Comparison of ENCODE assay signal across 8 cellular contexts in the genomic region with DNA sequence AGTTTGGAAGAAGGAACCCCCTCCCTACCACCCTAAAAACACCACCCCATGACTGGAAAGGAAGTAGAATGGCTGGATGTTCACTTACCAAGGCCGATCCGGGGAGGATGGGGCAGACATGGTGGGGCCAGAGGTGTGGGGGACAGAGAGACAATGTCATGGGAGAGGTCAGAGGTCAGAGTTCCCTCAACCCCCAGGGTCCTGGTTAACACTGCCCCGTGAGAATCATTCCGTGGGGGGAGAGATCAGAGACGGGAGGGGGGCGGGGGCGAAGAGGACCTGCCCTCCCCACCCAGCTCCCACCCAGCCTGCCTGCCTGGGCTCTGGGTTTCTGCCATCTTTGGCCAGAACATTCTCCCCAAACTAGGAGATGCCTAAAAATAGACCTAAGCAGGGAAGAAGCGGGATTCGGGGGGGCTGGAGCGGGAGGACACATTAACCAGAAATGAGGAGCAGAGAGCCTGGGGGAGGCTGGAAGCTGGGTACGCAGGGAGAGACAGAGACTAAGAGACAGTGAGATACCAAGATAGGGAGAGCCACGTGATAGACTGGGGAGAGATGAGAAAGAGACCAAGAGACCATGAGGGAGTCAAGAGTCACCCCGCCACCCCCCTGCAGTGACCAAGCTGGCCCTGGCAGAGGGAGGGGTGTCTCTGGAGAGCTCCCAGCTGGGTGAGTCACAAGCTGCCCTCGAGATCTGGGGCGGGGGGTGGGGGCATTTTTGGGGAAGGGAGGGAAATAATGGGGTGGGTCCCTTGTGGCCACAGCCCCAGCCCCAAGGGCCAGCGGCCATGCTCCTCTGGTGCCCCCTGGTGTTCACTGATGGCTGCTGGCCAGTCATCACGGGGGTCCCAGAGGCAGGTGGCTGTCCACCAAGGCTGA. TPM values are rescaled to one million over a fixed set of nuclear protein-coding genes. Genes with fewer than 3 reads are reported as not detected.
DNase-seq lines count a peak whose midpoint lies in the region; ATAC-seq and TF ChIP-seq lines count a peak whose summit lies in the region.

No MANE protein-coding gene starts in this region.

- ATAC-seq in heart right ventricle, result peak; percentile 71 to 85 (median 78)
- no peak for ATAC-seq in GM18868 (IDR thresholded peaks at IDR 0.05; ENCODE audit: unreplicated experiment)

- no peaks in the 10 kb centered on the region for H3K27me3 ChIP-seq in heart right ventricle
- no peaks in the 10 kb centered on the region for H3K27me3 ChIP-seq in prostate gland (replicated peaks; ENCODE audit: insufficient read depth)

- no peaks in the 10 kb centered on the region for H3K9me3 ChIP-seq in heart right ventricle
- no peaks in the 10 kb centered on the region for H3K9me3 ChIP-seq in prostate gland

- TF ChIP-seq CTCF in heart right ventricle (IDR thresholded peaks at IDR 0.05), result peak; percentile 82 to 92 (median 87)
- TF ChIP-seq CTCF in prostate gland (IDR thresholded peaks at IDR 0.05), result peak; percentile 79 to 94 (median 82)

- 30 to 34% methylated on average over 17 of the region's 17 CpGs for WGBS in heart right ventricle, 2 donors
- 36% methylated on average over 13 of the region's 17 CpGs for WGBS in prostate gland

- H3K4me3 ChIP-seq in heart right ventricle (peak overlapping the region in 7 of 10 donors; percentile 2 to 37 (median 33)), prostate gland (no peak overlapping the region)

- TF ChIP-seq POLR2A in prostate gland (IDR thresholded peaks at IDR 0.05), result no peak

- DNase-seq in activated gamma-delta T cell treated with Interleukin-2 at 50 U/mL for 16 hours (peak; percentile 21), activated gamma-delta T cell (lab: John Stamatoyannopoulos, UW) (no peak), RKO (ENCODE audit: low spot score) (peak; percentile 47), amniotic stem cell (lab: John Stamatoyannopoulos, UW) (peak; percentile 46), heart right ventricle (peak; percentile 81 to 87), prostate gland (ENCODE audit: low spot score) (peak; percentile 34), MV-4-11 (lab: John Stamatoyannopoulos, UW) (no peak)

- H3K27ac ChIP-seq in heart right ventricle (peak overlapping the region; percentile 81 to 94 (median 85)), prostate gland (peak overlapping the region; percentile 74 to 85)

- H3K4me1 ChIP-seq in heart right ventricle (peaks cover 13 to 43% (median 29%) of the 10 kb centered on the region in 9 donors), prostate gland (replicated peaks) (no peaks in the 10 kb centered on the region)

- intact Hi-C loops in heart right ventricle (cut with DNase I), result loop anchor here in 9 of 10 donors (1.0 to 10.0 kb wide), 7 partner anchors 61 to 169 kb away; no protein-coding TSS in a partner anchor
- intact Hi-C loops in prostate gland (cut with DNase I), result loop anchor here (1.0 to 5.0 kb wide), 3 partner anchors 66 to 266 kb away; no protein-coding TSS in a partner anchor

- H3K36me3 ChIP-seq in heart right ventricle (peaks cover 0 to 99% (median 24%) of the 10 kb centered on the region in 9 donors), prostate gland (no peaks in the 10 kb centered on the region)

RNA-seq across cellular contexts. Expression of a gene that starts 6.1 kb away (rescaled TPM):
- total RNA-seq in heart right ventricle (100 to 1,000 TPM; 243 to 355 (median 307) TPM), prostate gland (100 to 1,000 TPM; 150 to 370 TPM)
- polyA plus RNA-seq in heart right ventricle, result 100 to 1,000 TPM; 165 to 226 TPM

RNA-seq across cellular contexts. Expression of a gene that starts 36.0 kb away (rescaled TPM):
- total RNA-seq in heart right ventricle (1 to 10 TPM in 2 of 10 donors, under 1 TPM in 2, not detected in 6; 0.34 to 1.8 (median 0.99) TPM), prostate gland (not detected)
- polyA plus RNA-seq in heart right ventricle, result 10 to 100 TPM in 1 of 2 donors, 1 to 10 TPM in 1; 3.9 to 13.0 TPM

RNA-seq across cellular contexts. Expression of a gene that starts 47.9 kb away (rescaled TPM):
- 1 to 10 TPM; 1.6 to 8.5 (median 3.2) TPM for total RNA-seq in heart right ventricle
- polyA plus RNA-seq in heart right ventricle, result 1 to 10 TPM in 1 of 2 donors, under 1 TPM in 1; 0.93 to 5.9 TPM
- 1 to 10 TPM in 1 of 2 donors, under 1 TPM in 1; 0.73 to 5.0 TPM for total RNA-seq in prostate gland

RNA-seq across cellular contexts. Expression of a gene that starts 58.9 kb away (rescaled TPM):
- total RNA-seq in heart right ventricle, result 10 to 100 TPM; 27.6 to 57.2 (median 40.2) TPM
- 10 to 100 TPM; 29.0 to 73.3 TPM for polyA plus RNA-seq in heart right ventricle
- total RNA-seq in prostate gland, result 10 to 100 TPM; 21.6 to 38.7 TPM

Comparison
In these comparisons a context has a peak if more than half of its experiments do, and no peak if none do; other contexts are left out.
1. DNase-seq: peak in activated gamma-delta T cell treated with Interleukin-2 at 50 U/mL for 16 hours (single experiment), RKO (single experiment), amniotic stem cell (single experiment), heart right ventricle (2 of 2) and prostate gland (single experiment); none in activated gamma-delta T cell (single experiment) and MV-4-11 (single experiment).
2. H3K4me3 ChIP-seq: peak in heart right ventricle (7 of 10); none in prostate gland (0 of 2).